Comparison of ENCODE assay signal across 1 cellular context in the genomic region with DNA sequence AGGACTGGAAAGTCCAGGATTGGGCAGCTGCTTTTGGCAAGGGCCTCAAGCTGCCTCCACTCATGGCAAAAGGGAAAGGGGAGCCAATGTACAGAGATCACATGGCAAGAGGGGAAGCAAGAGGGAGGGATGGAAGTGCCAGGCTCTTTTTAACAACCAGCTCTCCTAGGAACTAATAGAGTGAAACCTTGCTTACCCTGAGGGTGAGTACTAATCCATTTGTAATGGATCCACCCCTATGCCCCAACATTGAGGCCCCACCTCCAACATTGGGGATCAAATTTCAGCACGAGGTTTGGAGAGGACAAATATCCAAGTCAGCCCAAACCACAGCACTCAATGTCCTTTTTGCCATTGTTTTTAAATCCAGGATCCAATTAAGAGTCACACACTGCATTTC.
TF ChIP-seq lines count a peak whose summit lies in the region.

No MANE protein-coding gene starts in this region.

TF ChIP-seq in HEK293, 187 proteins besides CTCF, POLR2A, EP300 and RAD21 (continued from another document):
- TF ChIP-seq, protein P1, sequence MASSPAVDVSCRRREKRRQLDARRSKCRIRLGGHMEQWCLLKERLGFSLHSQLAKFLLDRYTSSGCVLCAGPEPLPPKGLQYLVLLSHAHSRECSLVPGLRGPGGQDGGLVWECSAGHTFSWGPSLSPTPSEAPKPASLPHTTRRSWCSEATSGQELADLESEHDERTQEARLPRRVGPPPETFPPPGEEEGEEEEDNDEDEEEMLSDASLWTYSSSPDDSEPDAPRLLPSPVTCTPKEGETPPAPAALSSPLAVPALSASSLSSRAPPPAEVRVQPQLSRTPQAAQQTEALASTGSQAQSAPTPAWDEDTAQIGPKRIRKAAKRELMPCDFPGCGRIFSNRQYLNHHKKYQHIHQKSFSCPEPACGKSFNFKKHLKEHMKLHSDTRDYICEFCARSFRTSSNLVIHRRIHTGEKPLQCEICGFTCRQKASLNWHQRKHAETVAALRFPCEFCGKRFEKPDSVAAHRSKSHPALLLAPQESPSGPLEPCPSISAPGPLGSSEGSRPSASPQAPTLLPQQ (tag by site-specific recombination; IDR thresholded peaks at IDR 0.05) = 0 out of 2 replicates have a peak, but pooled peaks have one; percentile 38
- no peak for TF ChIP-seq ZNF548 (tag by site-specific recombination; IDR thresholded peaks at IDR 0.05)
- no peak for TF ChIP-seq ZNF416 (tag by site-specific recombination; IDR thresholded peaks at IDR 0.05)
- TF ChIP-seq, protein P2, sequence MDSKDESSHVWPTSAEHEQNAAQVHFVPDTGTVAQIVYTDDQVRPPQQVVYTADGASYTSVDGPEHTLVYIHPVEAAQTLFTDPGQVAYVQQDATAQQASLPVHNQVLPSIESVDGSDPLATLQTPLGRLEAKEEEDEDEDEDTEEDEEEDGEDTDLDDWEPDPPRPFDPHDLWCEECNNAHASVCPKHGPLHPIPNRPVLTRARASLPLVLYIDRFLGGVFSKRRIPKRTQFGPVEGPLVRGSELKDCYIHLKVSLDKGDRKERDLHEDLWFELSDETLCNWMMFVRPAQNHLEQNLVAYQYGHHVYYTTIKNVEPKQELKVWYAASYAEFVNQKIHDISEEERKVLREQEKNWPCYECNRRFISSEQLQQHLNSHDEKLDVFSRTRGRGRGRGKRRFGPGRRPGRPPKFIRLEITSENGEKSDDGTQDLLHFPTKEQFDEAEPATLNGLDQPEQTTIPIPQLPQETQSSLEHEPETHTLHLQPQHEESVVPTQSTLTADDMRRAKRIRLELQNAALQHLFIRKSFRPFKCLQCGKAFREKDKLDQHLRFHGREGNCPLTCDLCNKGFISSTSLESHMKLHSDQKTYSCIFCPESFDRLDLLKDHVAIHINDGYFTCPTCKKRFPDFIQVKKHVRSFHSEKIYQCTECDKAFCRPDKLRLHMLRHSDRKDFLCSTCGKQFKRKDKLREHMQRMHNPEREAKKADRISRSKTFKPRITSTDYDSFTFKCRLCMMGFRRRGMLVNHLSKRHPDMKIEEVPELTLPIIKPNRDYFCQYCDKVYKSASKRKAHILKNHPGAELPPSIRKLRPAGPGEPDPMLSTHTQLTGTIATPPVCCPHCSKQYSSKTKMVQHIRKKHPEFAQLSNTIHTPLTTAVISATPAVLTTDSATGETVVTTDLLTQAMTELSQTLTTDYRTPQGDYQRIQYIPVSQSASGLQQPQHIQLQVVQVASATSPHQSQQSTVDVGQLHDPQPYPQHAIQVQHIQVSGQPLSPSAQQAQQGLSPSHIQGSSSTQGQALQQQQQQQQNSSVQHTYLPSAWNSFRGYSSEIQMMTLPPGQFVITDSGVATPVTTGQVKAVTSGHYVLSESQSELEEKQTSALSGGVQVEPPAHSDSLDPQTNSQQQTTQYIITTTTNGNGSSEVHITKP (tag by site-specific recombination; IDR thresholded peaks at IDR 0.05) = peak; percentile 55
- TF ChIP-seq FEZF1 (tag by site-specific recombination; IDR thresholded peaks at IDR 0.05) = 0 out of 2 replicates have a peak, but pooled peaks have one; percentile 7
- TF ChIP-seq, protein P3, sequence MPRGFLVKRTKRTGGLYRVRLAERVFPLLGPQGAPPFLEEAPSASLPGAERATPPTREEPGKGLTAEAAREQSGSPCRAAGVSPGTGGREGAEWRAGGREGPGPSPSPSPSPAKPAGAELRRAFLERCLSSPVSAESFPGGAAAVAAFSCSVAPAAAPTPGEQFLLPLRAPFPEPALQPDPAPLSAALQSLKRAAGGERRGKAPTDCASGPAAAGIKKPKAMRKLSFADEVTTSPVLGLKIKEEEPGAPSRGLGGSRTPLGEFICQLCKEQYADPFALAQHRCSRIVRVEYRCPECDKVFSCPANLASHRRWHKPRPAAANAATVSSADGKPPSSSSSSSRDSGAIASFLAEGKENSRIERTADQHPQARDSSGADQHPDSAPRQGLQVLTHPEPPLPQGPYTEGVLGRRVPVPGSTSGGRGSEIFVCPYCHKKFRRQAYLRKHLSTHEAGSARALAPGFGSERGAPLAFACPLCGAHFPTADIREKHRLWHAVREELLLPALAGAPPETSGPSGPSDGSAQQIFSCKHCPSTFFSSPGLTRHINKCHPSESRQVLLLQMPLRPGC (tag by site-specific recombination; IDR thresholded peaks at IDR 0.05) = no peak
- TF ChIP-seq ZNF175 (tag by site-specific recombination; IDR thresholded peaks at IDR 0.05) = no peak
- TF ChIP-seq, protein P4, sequence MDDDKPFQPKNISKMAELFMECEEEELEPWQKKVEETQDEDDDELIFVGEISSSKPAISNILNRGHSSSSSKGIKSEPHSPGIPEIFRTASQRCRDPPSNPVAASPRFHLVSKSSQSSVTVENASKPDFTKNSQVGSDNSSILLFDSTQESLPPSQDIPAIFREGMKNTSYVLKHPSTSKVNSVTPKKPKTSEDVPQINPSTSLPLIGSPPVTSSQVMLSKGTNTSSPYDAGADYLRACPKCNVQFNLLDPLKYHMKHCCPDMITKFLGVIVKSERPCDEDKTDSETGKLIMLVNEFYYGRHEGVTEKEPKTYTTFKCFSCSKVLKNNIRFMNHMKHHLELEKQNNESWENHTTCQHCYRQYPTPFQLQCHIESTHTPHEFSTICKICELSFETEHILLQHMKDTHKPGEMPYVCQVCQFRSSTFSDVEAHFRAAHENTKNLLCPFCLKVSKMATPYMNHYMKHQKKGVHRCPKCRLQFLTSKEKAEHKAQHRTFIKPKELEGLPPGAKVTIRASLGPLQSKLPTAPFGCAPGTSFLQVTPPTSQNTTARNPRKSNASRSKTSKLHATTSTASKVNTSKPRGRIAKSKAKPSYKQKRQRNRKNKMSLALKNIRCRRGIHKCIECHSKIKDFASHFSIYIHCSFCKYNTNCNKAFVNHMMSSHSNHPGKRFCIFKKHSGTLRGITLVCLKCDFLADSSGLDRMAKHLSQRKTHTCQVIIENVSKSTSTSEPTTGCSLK (tag by site-specific recombination; IDR thresholded peaks at IDR 0.05) = no peak
- TF ChIP-seq ZNF19 (tag by site-specific recombination; IDR thresholded peaks at IDR 0.05; ENCODE audit: low read depth) = no peak
- no peak for TF ChIP-seq SCRT2 (tag by site-specific recombination; IDR thresholded peaks at IDR 0.05)
- TF ChIP-seq, protein P5, sequence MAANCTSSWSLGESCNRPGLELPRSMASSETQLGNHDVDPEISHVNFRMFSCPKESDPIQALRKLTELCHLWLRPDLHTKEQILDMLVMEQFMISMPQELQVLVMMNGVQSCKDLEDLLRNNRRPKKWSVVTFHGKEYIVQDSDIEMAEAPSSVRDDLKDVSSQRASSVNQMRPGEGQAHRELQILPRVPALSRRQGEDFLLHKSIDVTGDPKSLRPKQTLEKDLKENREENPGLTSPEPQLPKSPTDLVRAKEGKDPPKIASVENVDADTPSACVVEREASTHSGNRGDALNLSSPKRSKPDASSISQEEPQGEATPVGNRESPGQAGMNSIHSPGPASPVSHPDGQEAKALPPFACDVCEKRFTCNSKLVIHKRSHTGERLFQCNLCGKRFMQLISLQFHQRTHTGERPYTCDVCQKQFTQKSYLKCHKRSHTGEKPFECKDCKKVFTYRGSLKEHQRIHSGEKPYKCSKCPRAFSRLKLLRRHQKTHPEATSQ (tag by site-specific recombination; IDR thresholded peaks at IDR 0.05) = no peak
- no peak for TF ChIP-seq ZNF530 (tag by site-specific recombination; IDR thresholded peaks at IDR 0.05; ENCODE audit: low read depth)
- TF ChIP-seq MZF1 (tag by site-specific recombination; IDR thresholded peaks at IDR 0.05; ENCODE audit: borderline replicate concordance) = peak; percentile 69
- TF ChIP-seq, protein P6, sequence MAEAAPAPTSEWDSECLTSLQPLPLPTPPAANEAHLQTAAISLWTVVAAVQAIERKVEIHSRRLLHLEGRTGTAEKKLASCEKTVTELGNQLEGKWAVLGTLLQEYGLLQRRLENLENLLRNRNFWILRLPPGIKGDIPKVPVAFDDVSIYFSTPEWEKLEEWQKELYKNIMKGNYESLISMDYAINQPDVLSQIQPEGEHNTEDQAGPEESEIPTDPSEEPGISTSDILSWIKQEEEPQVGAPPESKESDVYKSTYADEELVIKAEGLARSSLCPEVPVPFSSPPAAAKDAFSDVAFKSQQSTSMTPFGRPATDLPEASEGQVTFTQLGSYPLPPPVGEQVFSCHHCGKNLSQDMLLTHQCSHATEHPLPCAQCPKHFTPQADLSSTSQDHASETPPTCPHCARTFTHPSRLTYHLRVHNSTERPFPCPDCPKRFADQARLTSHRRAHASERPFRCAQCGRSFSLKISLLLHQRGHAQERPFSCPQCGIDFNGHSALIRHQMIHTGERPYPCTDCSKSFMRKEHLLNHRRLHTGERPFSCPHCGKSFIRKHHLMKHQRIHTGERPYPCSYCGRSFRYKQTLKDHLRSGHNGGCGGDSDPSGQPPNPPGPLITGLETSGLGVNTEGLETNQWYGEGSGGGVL (tag by site-specific recombination; IDR thresholded peaks at IDR 0.05) = 0 out of 2 replicates have a peak, but pooled peaks have one; percentile 22
- TF ChIP-seq KLF1 (tag by site-specific recombination; IDR thresholded peaks at IDR 0.05) = peak; percentile 51; the same call in 1 of the 2 replicates
- TF ChIP-seq ZNF785 (tag by site-specific recombination; IDR thresholded peaks at IDR 0.05) = no peak
- no peak for TF ChIP-seq ZFP41 (tag by site-specific recombination; IDR thresholded peaks at IDR 0.05; ENCODE audit: borderline replicate concordance)
- TF ChIP-seq MYNN (tag by site-specific recombination; IDR thresholded peaks at IDR 0.05; ENCODE audit: borderline replicate concordance) = no peak
